6 cellular contexts compared by ENCODE assay signal in the genomic region with DNA sequence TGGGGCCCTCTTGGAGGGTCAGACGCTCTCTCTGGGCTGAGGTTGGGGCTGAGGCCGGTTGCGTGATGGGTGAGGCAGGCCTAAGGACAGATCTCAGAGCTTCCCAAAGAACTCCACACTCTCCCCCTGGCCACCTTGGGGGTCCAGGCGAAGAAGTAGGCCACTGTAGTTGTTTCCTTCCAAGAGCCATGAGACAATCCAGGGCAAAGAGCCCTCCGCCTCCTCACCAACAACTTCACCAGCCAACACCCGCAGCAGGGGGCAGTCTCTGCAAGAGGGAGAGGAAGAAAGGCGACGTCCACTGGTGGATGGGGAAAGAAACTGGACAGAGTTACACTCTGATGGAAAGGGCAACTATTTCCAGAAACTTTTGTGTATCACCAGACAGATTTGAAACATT. TPM values are rescaled to one million over a fixed set of nuclear protein-coding genes. Genes with fewer than 3 reads are reported as not detected.
DNase-seq lines count a peak whose midpoint lies in the region; ATAC-seq and TF ChIP-seq lines count a peak whose summit lies in the region.

No MANE protein-coding gene starts in this region.

- H3K27ac ChIP-seq in dorsolateral prefrontal cortex (peak overlapping the region in 2 of 59 donors; percentile 9 to 44), prostate gland (no peak overlapping the region)

- H3K4me1 ChIP-seq in prostate gland (replicated peaks) = no peaks in the 10 kb centered on the region

- intact Hi-C loops in dorsolateral prefrontal cortex (cut with DNase I) (no loop called here), prostate gland (cut with DNase I) (no loop called here)

- H3K4me3 ChIP-seq in dorsolateral prefrontal cortex (no peak overlapping the region), prostate gland (no peak overlapping the region)

- ATAC-seq in HG02610 (IDR thresholded peaks at IDR 0.05; ENCODE audit: unreplicated experiment) = no peak

- no peaks in the 10 kb centered on the region for H3K27me3 ChIP-seq in dorsolateral prefrontal cortex
- no peaks in the 10 kb centered on the region for H3K27me3 ChIP-seq in prostate gland (replicated peaks; ENCODE audit: insufficient read depth)

- 81% methylated on average over 8 of the region's 8 CpGs for WGBS in prostate gland

- DNase-seq in M059J (ENCODE audit: low read depth) (peak; percentile 58), dorsolateral prefrontal cortex (peak in 3 of 10 donors; percentile 22 to 57 (median 34)), prostate gland (ENCODE audit: low spot score) (peak; percentile 40), GM10266 (ENCODE audit: extremely low spot score) (no peak), amniotic stem cell (lab: John Stamatoyannopoulos, UW) (no peak)

- no peak for TF ChIP-seq POLR2A in prostate gland (IDR thresholded peaks at IDR 0.05)

- TF ChIP-seq CTCF in dorsolateral prefrontal cortex (IDR thresholded peaks at IDR 0.05 in 54 of 56, conservative IDR thresholded peaks at IDR 0.05 in 2 of 56; ENCODE audit: low read depth in 1 of 56, partially characterized antibody in 56 of 56) (peak in 53 of 56 donors; percentile 15 to 65 (median 41)), prostate gland (IDR thresholded peaks at IDR 0.05) (peak in 3 of 4 experiments; percentile 21 to 43 (median 38)), GM10266 (IDR thresholded peaks at IDR 0.05; ENCODE audit: control insufficient read depth, insufficient read depth, low read depth, missing control alignments) (no peak)

- H3K36me3 ChIP-seq in prostate gland = no peaks in the 10 kb centered on the region

- no peaks in the 10 kb centered on the region for H3K9me3 ChIP-seq in prostate gland

RNA-seq across cellular contexts. Expression of a gene that starts 10.7 kb away (rescaled TPM):
- 29.4 and 33.5 TPM in 2 replicates for total RNA-seq in M059J (2014; rRNA removed; shearing (Covaris generic))
- 10 to 100 TPM; 23.5 to 50.7 (median 34.7) TPM for total RNA-seq in dorsolateral prefrontal cortex
- total RNA-seq in prostate gland = 100 to 1,000 TPM in 1 of 2 donors, 10 to 100 TPM in 1; 61.8 to 107 TPM

RNA-seq across cellular contexts. Expression of a gene that starts 10.9 kb away (rescaled TPM):
- total RNA-seq in M059J (2014; rRNA removed; shearing (Covaris generic)) = 0.54 and 3.4 TPM in 2 replicates
- total RNA-seq in dorsolateral prefrontal cortex (10 to 100 TPM; 34.6 to 98.7 (median 58.4) TPM), prostate gland (10 to 100 TPM; 23.7 to 70.7 TPM)

RNA-seq across cellular contexts. Expression of a gene that starts 18.0 kb away (rescaled TPM):
- 48.5 and 55.9 TPM in 2 replicates for total RNA-seq in M059J (2014; rRNA removed; shearing (Covaris generic))
- total RNA-seq in dorsolateral prefrontal cortex = 10 to 100 TPM; 22.4 to 42.3 (median 30.2) TPM
- total RNA-seq in prostate gland = 10 to 100 TPM; 31.6 to 33.6 TPM

RNA-seq across cellular contexts. Expression of a gene that starts 27.8 kb away (rescaled TPM):
- not detected in 2 replicates for total RNA-seq in M059J (2014; rRNA removed; shearing (Covaris generic))
- total RNA-seq in dorsolateral prefrontal cortex = 10 to 100 TPM in 13 of 120 experiments, 1 to 10 TPM in 107; 1.2 to 16.5 (median 5.9) TPM
- total RNA-seq in prostate gland = 10 to 100 TPM; 28.3 to 41.4 TPM

RNA-seq across cellular contexts. Expression of a gene that starts 57.7 kb away (rescaled TPM):
- 0.47 TPM in 1 of 2 replicates, not detected in the other for total RNA-seq in M059J (2014; rRNA removed; shearing (Covaris generic))
- total RNA-seq in dorsolateral prefrontal cortex (100 to 1,000 TPM in 3 of 120 experiments, 10 to 100 TPM in 105, 1 to 10 TPM in 12; 6.3 to 175 (median 23.8) TPM), prostate gland (10 to 100 TPM; 22.9 to 56.5 TPM)

Comparison
In these comparisons a context has a peak if more than half of its experiments do, and no peak if none do; other contexts are left out.
1. DNase-seq: peak in M059J (single experiment) and prostate gland (single experiment); none in GM10266 (single experiment) and amniotic stem cell (single experiment).